Comparison of ENCODE assay signal across 29 cellular contexts in the genomic region with DNA sequence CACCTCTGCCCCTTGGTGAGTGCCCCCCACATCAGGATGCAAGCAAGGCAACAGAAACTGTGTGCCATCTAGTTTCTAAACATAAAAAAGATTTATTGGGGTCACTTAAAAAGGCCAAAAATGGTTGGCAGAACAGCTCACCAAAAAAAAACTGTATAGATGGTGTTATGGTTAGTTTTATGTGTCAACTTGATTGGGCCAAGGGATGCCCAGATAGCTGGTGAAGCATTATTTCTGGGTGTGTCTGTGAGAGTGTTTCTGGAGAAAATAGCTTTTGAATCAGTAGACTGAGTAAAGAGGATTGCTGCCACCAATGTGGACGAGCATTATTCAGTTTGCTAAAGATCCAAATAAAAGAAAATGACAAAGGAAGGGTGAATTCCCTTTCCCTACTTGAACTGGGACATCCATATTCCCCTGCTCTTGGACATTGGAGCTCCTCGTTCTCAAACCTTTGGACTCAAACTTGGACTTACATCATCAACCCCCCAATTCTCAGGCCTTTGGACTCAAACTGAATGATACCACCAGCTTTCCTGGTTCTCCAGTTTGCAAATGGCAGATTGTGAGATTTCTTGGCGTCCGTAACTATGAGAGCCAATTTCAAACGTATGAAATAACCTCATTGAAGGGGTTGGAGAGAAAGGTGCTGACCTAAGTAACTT. TPM values are rescaled to one million over a fixed set of nuclear protein-coding genes. Genes with fewer than 3 reads are reported as not detected.
A peak's percentile ranks its signal among the peaks of the same experiment; 100 is the strongest.
DNase-seq lines count a peak whose midpoint lies in the region; ATAC-seq, FAIRE-seq and TF ChIP-seq lines count a peak whose summit lies in the region.
"Had no signal": no experiment of that assay in that cellular context is flagged by ENCODE, and none has a peak within 500 bp of the region (broad histone marks: within the 10 kb centered on the region; RNA-seq: fewer than 3 reads in every experiment).

No MANE protein-coding gene starts in this region.

- intact Hi-C loops in HepG2 (cut with micrococcal nuclease; ENCODE audit: unreplicated experiment), result no loop called here

- no peak for TF ChIP-seq EP300 in A549 (IDR thresholded peaks at IDR 0.05)
- TF ChIP-seq EP300 in HepG2 (IDR thresholded peaks at IDR 0.05; ENCODE audit: low read depth in 2 of 2, low read length in 2 of 2), result no peak
- no peak for TF ChIP-seq EP300 in HepG2 (CRISPR knock-in tag; IDR thresholded peaks at IDR 0.05; ENCODE audit: borderline replicate concordance)

- H2AFZ ChIP-seq in HepG2 (ENCODE audit: low read length) (no peak overlapping the region), osteoblast (ENCODE audit: low read length) (no peak overlapping the region)

- no peaks in the 10 kb centered on the region for H4K20me1 ChIP-seq in HepG2 (ENCODE audit: insufficient read depth, low read length)
- H4K20me1 ChIP-seq in osteoblast (ENCODE audit: insufficient read depth, low read length), result no peaks in the 10 kb centered on the region
- H4K20me1 ChIP-seq: BLaER1 had no signal

- no peak for DNase-seq in A549 (ENCODE audit: low read depth in 1 of 2, low spot score in 1 of 2)
- no peak for DNase-seq in HepG2 (ENCODE audit: low spot score)
- DNase-seq in osteoblast (ENCODE audit: insufficient read length, low spot score, missing footprints), result peak; percentile 19
- DNase-seq in NCI-H446 (lab: John Stamatoyannopoulos, UW), result no peak
- no peak for DNase-seq in H4 (ENCODE audit: low spot score)
- DNase-seq: ACHN; BE2C; C1 segment of cervical spinal cord; CD4-positive, alpha-beta memory T cell; CD4-positive, CD25-positive, alpha-beta regulatory T cell; CD8-positive, alpha-beta memory T cell; COR-L47; DMS 273 treated with DMSO at 0.1 percent for 48 hours; DMS153; DMS53; DMS79; DND-41; EL; GDM1 had no signal

- no peak for TF ChIP-seq POLR2A in A549 (IDR thresholded peaks at IDR 0.05; ENCODE audit: low read length)
- no peak for TF ChIP-seq POLR2A in HepG2 (IDR thresholded peaks at IDR 0.05; ENCODE audit: insufficient read depth in 1 of 2, low read depth in 2 of 2, low read length in 2 of 2)

- no peak for FAIRE-seq in A549 (lab: Jason Lieb, UNC)
- no peak for FAIRE-seq in HepG2 (lab: Jason Lieb, UNC)
- FAIRE-seq: GM12878, GM12892, GM18507 had no signal

- H3K9me3 ChIP-seq in A549, result no peaks in the 10 kb centered on the region; the same call in 2 of the 3 replicates
- no peaks in the 10 kb centered on the region for H3K9me3 ChIP-seq in HepG2 (ENCODE audit: low read length)
- H3K9me3 ChIP-seq in osteoblast (ENCODE audit: low read depth, low read length), result no peaks in the 10 kb centered on the region
- H3K9me3 ChIP-seq: BE2C had no signal

- no peaks in the 10 kb centered on the region for H3K4me1 ChIP-seq in A549
- H3K4me1 ChIP-seq in HepG2 (ENCODE audit: insufficient read depth, low read length), result peaks cover 52% of the 10 kb centered on the region
- H3K4me1 ChIP-seq in osteoblast (ENCODE audit: insufficient read depth, low read length), result peaks cover 1% of the 10 kb centered on the region
- H3K4me1 ChIP-seq: BE2C, BLaER1 had no signal

- in situ Hi-C loops in HepG2 (cut with HindIII; ENCODE audit: extremely low pct_ligation_motif_present, low pct_unique_long_range_greater_than_20kb), result no loop called here

- POLR2A ChIA-PET in A549 (lab: Yijun Ruan, JAX) (no interaction called here), HepG2 (lab: Yijun Ruan, JAX) (no interaction called here)

- H3K4me2 ChIP-seq in A549 (no peak overlapping the region), HepG2 (ENCODE audit: low read depth, low read length) (no peak overlapping the region), osteoblast (ENCODE audit: insufficient read depth, low read length) (no peak overlapping the region)
- H3K4me2 ChIP-seq: BLaER1 had no signal

- H3K27me3 ChIP-seq in HepG2 (ENCODE audit: control insufficient read depth in 1 of 2, insufficient read depth in 2 of 2, low read length in 2 of 2) (no peaks in the 10 kb centered on the region), osteoblast (ENCODE audit: insufficient read depth, low read length) (peaks cover 11% of the 10 kb centered on the region)
- H3K27me3 ChIP-seq: BE2C, BLaER1 had no signal

- no peak for ATAC-seq in A549
- ATAC-seq in HepG2, result no peak
- ATAC-seq: GM12878 had no signal

- TF ChIP-seq RAD21 in A549 (conservative IDR thresholded peaks at IDR 0.05 in 1 of 2, IDR thresholded peaks at IDR 0.05 in 1 of 2) (no peak), HepG2 (CRISPR knock-in tag; IDR thresholded peaks at IDR 0.05) (no peak)

- H3K79me2 ChIP-seq in HepG2 (ENCODE audit: insufficient read depth, low read length), result no peaks in the 10 kb centered on the region
- H3K79me2 ChIP-seq in osteoblast (ENCODE audit: insufficient read depth, low read length), result no peaks in the 10 kb centered on the region

- H3K36me3 ChIP-seq in HepG2 (replicated peaks in 1 of 2; ENCODE audit: control insufficient read depth in 1 of 2, insufficient read depth in 2 of 2, low read length in 2 of 2), result no peaks in the 10 kb centered on the region
- H3K36me3 ChIP-seq in osteoblast (ENCODE audit: insufficient read depth, low read length), result no peaks in the 10 kb centered on the region
- H3K36me3 ChIP-seq: BE2C, BLaER1 had no signal

- CTCF ChIA-PET in A549 (lab: Yijun Ruan, JAX) (interaction anchor here (0.6 to 1.2 kb wide), 3 partner anchors 18 to 45 kb away, joined by 3 to 5 read pairs (median 3); no protein-coding TSS in a partner anchor), HepG2 (lab: Yijun Ruan, JAX; ENCODE audit: low intra/inter-chr PET ratio, low total read pairs) (no interaction called here)

- 45% methylated on average over 5 of the region's 5 CpGs for whole genome bisulfite sequencing in A549 (ENCODE audit: missing lambda C conversion rate)
- 24% methylated on average over 5 of the region's 5 CpGs for WGBS in HepG2 (ENCODE audit: low lambda C conversion rate)

- BruUV-seq in HepG2 (replicated peaks; lab: Mats Ljungman, UMichigan), result no TSS peak

- no peak overlapping the region for H3K4me3 ChIP-seq in A549
- H3K4me3 ChIP-seq in HepG2 (replicated peaks in 1 of 3; ENCODE audit: insufficient read depth in 1 of 3, low read depth in 2 of 3, low read length in 3 of 3), result no peak overlapping the region
- no peak overlapping the region for H3K4me3 ChIP-seq in osteoblast (ENCODE audit: insufficient read depth, low read length)
- H3K4me3 ChIP-seq: BLaER1, GM12878 had no signal

- H3K27ac ChIP-seq in A549 (no peak overlapping the region), HepG2 (ENCODE audit: extremely low read length, insufficient read depth, low read length) (no peak overlapping the region), osteoblast (ENCODE audit: low read depth, low read length) (no peak overlapping the region)
- H3K27ac ChIP-seq: 22Rv1, BLaER1 had no signal

- no peak for TF ChIP-seq CTCF in A549 (IDR thresholded peaks at IDR 0.05)
- TF ChIP-seq CTCF in HepG2 (CRISPR knock-in tag; IDR thresholded peaks at IDR 0.05), result no peak
- TF ChIP-seq CTCF in osteoblast (IDR thresholded peaks at IDR 0.05; ENCODE audit: extremely low read depth, low read depth, low read length), result no peak

- H3K9ac ChIP-seq in HepG2 (ENCODE audit: insufficient read depth, low read depth, low read length), result no peak overlapping the region
- H3K9ac ChIP-seq: BLaER1 had no signal

RNA-seq across cellular contexts. Expression of a gene that starts 16.9 kb away (rescaled TPM):
- not detected in 2 replicates for polyA plus RNA-seq in A549 (2011; rRNA removed)
- not detected in 2 replicates for polyA plus RNA-seq in A549 (2012; cell fraction: cytosol; rRNA removed)
- polyA plus RNA-seq in A549 (2012; cell fraction: nucleus; rRNA removed), result not detected in 2 replicates
- polyA plus RNA-seq in A549 (2017; fragmentation: RNase III; extraction: RNeasy Plus Mini Kit Qiagen cat#74134 plus additional on column Dnase treatment), result not detected in 3 replicates
- 0.17 TPM in 1 of 2 replicates, not detected in the other for polyA minus RNA-seq in A549 (2011; rRNA and poly(A)+ RNA removed)
- 0.17 and 0.31 TPM in 2 replicates for total RNA-seq in HepG2 (2016; rRNA removed; fragmentation: Illumina TruSeq; extraction: Trizol)
- not detected in 2 replicates for total RNA-seq in HepG2 (2016; cell fraction: cytosol; rRNA removed; fragmentation: Illumina TruSeq; extraction: Trizol; ENCODE audit: low read depth)
- total RNA-seq in HepG2 (2016; cell fraction: insoluble cytoplasmic fraction; rRNA removed; fragmentation: Illumina TruSeq; extraction: Trizol), result 0.09 and 0.16 TPM in 2 replicates
- total RNA-seq in HepG2 (2016; cell fraction: membrane; rRNA removed; fragmentation: Illumina TruSeq; extraction: Trizol), result not detected in 2 replicates
- total RNA-seq in HepG2 (2016; cell fraction: nucleus; rRNA removed; fragmentation: Illumina TruSeq; extraction: Trizol), result not detected in 2 replicates
- polyA plus RNA-seq in HepG2 (2011; rRNA removed), result 0.04 and 0.10 TPM in 2 replicates
- 0.06 and 0.11 TPM in 2 replicates for polyA plus RNA-seq in HepG2 (2011; cell fraction: cytosol; rRNA removed)
- polyA plus RNA-seq in HepG2 (2011; cell fraction: nucleus; rRNA removed), result 0.19 TPM in 1 of 2 replicates, not detected in the other
- polyA plus RNA-seq in HepG2 (2012), result 0.09 TPM in 1 of 2 replicates, not detected in the other
- polyA plus RNA-seq in HepG2 (2016; cell fraction: cytosol; fragmentation: Illumina TruSeq; extraction: Trizol; ENCODE audit: low read depth), result 0.26 TPM in 1 of 2 replicates, not detected in the other
- not detected in 2 replicates for polyA plus RNA-seq in HepG2 (2016; cell fraction: insoluble cytoplasmic fraction; fragmentation: Illumina TruSeq; extraction: Trizol; ENCODE audit: low read depth)
- 0.06 TPM in 1 of 2 replicates, not detected in the other for polyA plus RNA-seq in HepG2 (2016; cell fraction: membrane; fragmentation: Illumina TruSeq; extraction: Trizol; ENCODE audit: low read depth)
- 0.21 TPM in 1 of 2 replicates, not detected in the other for polyA plus RNA-seq in HepG2 (2016; cell fraction: nucleus; fragmentation: Illumina TruSeq; extraction: Trizol; ENCODE audit: insufficient read depth, low read depth)
- polyA minus RNA-seq in HepG2 (2011; rRNA and poly(A)+ RNA removed; ENCODE audit: low replicate concordance), result 0.12 TPM in 1 of 2 replicates, not detected in the other
- polyA minus RNA-seq in HepG2 (2011; cell fraction: cytosol; rRNA and poly(A)+ RNA removed), result not detected in 2 replicates
- not detected in 2 replicates for polyA minus RNA-seq in HepG2 (2011; cell fraction: nucleus; rRNA and poly(A)+ RNA removed)
- under 0.01 TPM in 1 of 2 replicates, not detected in the other for total RNA-seq in osteoblast
- total RNA-seq in H4 (2014; rRNA removed; shearing (Covaris generic)), result 0.50 TPM in 1 of 2 replicates, not detected in the other
- total RNA-seq: A172; A673; CD4-positive, alpha-beta memory T cell; CD4-positive, CD25-positive, alpha-beta regulatory T cell; CD8-positive, alpha-beta memory T cell; Daoy; GM12878 had no signal
- polyA plus RNA-seq: CD14-positive monocyte; CD4-positive, CD25-positive, alpha-beta regulatory T cell; CD8-positive, alpha-beta memory T cell; GM12878 had no signal

RNA-seq across cellular contexts. Expression of a gene that starts 50.1 kb away (rescaled TPM):
- polyA plus RNA-seq in A549 (2011; rRNA removed), result 0.18 and 0.32 TPM in 2 replicates
- 0.03 and 0.04 TPM in 2 replicates for polyA plus RNA-seq in A549 (2012; cell fraction: cytosol; rRNA removed)
- polyA plus RNA-seq in A549 (2012; cell fraction: nucleus; rRNA removed), result 0.02 and 0.09 TPM in 2 replicates
- 0.06 TPM in 1 of 3 replicates, not detected in the others for polyA plus RNA-seq in A549 (2017; fragmentation: RNase III; extraction: RNeasy Plus Mini Kit Qiagen cat#74134 plus additional on column Dnase treatment)
- 0.08 and 0.44 TPM in 2 replicates for polyA minus RNA-seq in A549 (2011; rRNA and poly(A)+ RNA removed)
- total RNA-seq in HepG2 (2016; rRNA removed; fragmentation: Illumina TruSeq; extraction: Trizol), result 378 and 892 TPM in 2 replicates
- total RNA-seq in HepG2 (2016; cell fraction: cytosol; rRNA removed; fragmentation: Illumina TruSeq; extraction: Trizol; ENCODE audit: low read depth), result 75.9 and 76.7 TPM in 2 replicates
- 368 and 897 TPM in 2 replicates for total RNA-seq in HepG2 (2016; cell fraction: insoluble cytoplasmic fraction; rRNA removed; fragmentation: Illumina TruSeq; extraction: Trizol)
- 150 and 163 TPM in 2 replicates for total RNA-seq in HepG2 (2016; cell fraction: membrane; rRNA removed; fragmentation: Illumina TruSeq; extraction: Trizol)
- total RNA-seq in HepG2 (2016; cell fraction: nucleus; rRNA removed; fragmentation: Illumina TruSeq; extraction: Trizol), result 728 and 881 TPM in 2 replicates
- 2,071 and 2,729 TPM in 2 replicates for polyA plus RNA-seq in HepG2 (2011; rRNA removed)
- polyA plus RNA-seq in HepG2 (2011; cell fraction: cytosol; rRNA removed), result 1,947 and 1,991 TPM in 2 replicates
- 1,234 and 1,580 TPM in 2 replicates for polyA plus RNA-seq in HepG2 (2011; cell fraction: nucleus; rRNA removed)
- polyA plus RNA-seq in HepG2 (2012), result 1,477 and 1,796 TPM in 2 replicates
- 105 and 108 TPM in 2 replicates for polyA plus RNA-seq in HepG2 (2016; cell fraction: cytosol; fragmentation: Illumina TruSeq; extraction: Trizol; ENCODE audit: low read depth)
- 413 and 471 TPM in 2 replicates for polyA plus RNA-seq in HepG2 (2016; cell fraction: insoluble cytoplasmic fraction; fragmentation: Illumina TruSeq; extraction: Trizol; ENCODE audit: low read depth)
- polyA plus RNA-seq in HepG2 (2016; cell fraction: membrane; fragmentation: Illumina TruSeq; extraction: Trizol; ENCODE audit: low read depth), result 154 and 159 TPM in 2 replicates
- polyA plus RNA-seq in HepG2 (2016; cell fraction: nucleus; fragmentation: Illumina TruSeq; extraction: Trizol; ENCODE audit: insufficient read depth, low read depth), result 1,282 and 1,316 TPM in 2 replicates
- polyA minus RNA-seq in HepG2 (2011; rRNA and poly(A)+ RNA removed; ENCODE audit: low replicate concordance), result 0.94 and 2,464 TPM in 2 replicates
- 761 and 986 TPM in 2 replicates for polyA minus RNA-seq in HepG2 (2011; cell fraction: cytosol; rRNA and poly(A)+ RNA removed)
- polyA minus RNA-seq in HepG2 (2011; cell fraction: nucleus; rRNA and poly(A)+ RNA removed), result 279 and 432 TPM in 2 replicates
- total RNA-seq in osteoblast, result 1.5 and 6.2 TPM in 2 replicates
- total RNA-seq in H4 (2014; rRNA removed; shearing (Covaris generic)), result 66.1 and 72.7 TPM in 2 replicates
- total RNA-seq: A673; CD4-positive, alpha-beta memory T cell; CD4-positive, CD25-positive, alpha-beta regulatory T cell; CD8-positive, alpha-beta memory T cell; Daoy; G401 had no signal
- polyA plus RNA-seq: CD14-positive monocyte; CD4-positive, alpha-beta memory T cell; CD4-positive, CD25-positive, alpha-beta regulatory T cell; CD8-positive, alpha-beta memory T cell; GM12878 had no signal
